Comparison of ENCODE assay signal across 1 cellular context in genomic region chr17:43579570-43580140, GRCh38.
TF ChIP-seq lines count a peak whose summit lies in the region.

No MANE protein-coding gene starts in this region.

TF ChIP-seq in GM23338, 12 proteins besides CTCF, POLR2A, EP300 and RAD21 (continued from another document):
- TF ChIP-seq, protein P1, sequence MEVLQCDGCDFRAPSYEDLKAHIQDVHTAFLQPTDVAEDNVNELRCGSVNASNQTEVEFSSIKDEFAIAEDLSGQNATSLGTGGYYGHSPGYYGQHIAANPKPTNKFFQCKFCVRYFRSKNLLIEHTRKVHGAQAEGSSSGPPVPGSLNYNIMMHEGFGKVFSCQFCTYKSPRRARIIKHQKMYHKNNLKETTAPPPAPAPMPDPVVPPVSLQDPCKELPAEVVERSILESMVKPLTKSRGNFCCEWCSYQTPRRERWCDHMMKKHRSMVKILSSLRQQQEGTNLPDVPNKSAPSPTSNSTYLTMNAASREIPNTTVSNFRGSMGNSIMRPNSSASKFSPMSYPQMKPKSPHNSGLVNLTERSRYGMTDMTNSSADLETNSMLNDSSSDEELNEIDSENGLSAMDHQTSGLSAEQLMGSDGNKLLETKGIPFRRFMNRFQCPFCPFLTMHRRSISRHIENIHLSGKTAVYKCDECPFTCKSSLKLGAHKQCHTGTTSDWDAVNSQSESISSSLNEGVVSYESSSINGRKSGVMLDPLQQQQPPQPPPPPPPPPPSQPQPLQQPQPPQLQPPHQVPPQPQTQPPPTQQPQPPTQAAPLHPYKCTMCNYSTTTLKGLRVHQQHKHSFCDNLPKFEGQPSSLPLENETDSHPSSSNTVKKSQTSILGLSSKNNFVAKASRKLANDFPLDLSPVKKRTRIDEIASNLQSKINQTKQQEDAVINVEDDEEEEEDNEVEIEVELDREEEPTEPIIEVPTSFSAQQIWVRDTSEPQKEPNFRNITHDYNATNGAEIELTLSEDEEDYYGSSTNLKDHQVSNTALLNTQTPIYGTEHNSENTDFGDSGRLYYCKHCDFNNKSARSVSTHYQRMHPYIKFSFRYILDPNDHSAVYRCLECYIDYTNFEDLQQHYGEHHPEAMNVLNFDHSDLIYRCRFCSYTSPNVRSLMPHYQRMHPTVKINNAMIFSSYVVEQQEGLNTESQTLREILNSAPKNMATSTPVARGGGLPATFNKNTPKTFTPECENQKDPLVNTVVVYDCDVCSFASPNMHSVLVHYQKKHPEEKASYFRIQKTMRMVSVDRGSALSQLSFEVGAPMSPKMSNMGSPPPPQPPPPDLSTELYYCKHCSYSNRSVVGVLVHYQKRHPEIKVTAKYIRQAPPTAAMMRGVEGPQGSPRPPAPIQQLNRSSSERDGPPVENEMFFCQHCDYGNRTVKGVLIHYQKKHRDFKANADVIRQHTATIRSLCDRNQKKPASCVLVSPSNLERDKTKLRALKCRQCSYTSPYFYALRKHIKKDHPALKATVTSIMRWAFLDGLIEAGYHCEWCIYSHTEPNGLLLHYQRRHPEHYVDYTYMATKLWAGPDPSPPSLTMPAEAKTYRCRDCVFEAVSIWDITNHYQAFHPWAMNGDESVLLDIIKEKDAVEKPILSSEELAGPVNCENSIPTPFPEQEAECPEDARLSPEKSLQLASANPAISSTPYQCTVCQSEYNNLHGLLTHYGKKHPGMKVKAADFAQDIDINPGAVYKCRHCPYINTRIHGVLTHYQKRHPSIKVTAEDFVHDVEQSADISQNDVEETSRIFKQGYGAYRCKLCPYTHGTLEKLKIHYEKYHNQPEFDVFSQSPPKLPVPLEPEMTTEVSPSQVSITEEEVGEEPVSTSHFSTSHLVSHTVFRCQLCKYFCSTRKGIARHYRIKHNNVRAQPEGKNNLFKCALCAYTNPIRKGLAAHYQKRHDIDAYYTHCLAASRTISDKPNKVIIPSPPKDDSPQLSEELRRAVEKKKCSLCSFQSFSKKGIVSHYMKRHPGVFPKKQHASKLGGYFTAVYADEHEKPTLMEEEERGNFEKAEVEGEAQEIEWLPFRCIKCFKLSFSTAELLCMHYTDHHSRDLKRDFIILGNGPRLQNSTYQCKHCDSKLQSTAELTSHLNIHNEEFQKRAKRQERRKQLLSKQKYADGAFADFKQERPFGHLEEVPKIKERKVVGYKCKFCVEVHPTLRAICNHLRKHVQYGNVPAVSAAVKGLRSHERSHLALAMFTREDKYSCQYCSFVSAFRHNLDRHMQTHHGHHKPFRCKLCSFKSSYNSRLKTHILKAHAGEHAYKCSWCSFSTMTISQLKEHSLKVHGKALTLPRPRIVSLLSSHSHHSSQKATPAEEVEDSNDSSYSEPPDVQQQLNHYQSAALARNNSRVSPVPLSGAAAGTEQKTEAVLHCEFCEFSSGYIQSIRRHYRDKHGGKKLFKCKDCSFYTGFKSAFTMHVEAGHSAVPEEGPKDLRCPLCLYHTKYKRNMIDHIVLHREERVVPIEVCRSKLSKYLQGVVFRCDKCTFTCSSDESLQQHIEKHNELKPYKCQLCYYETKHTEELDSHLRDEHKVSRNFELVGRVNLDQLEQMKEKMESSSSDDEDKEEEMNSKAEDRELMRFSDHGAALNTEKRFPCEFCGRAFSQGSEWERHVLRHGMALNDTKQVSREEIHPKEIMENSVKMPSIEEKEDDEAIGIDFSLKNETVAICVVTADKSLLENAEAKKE (CRISPR knock-in tag; IDR thresholded peaks at IDR 0.05), result no peak
- TF ChIP-seq ZNF331 (CRISPR knock-in tag; IDR thresholded peaks at IDR 0.05; ENCODE audit: low read depth) (no peak), POLR2AphosphoS5 (IDR thresholded peaks at IDR 0.05; ENCODE audit: low read depth) (no peak), REST (IDR thresholded peaks at IDR 0.05; ENCODE audit: unreplicated experiment) (no peak), EZH2 (IDR thresholded peaks at IDR 0.05; ENCODE audit: low read depth, unreplicated experiment) (no peak)
